ENCODE assay signal across 20 cellular contexts in the genomic region with DNA sequence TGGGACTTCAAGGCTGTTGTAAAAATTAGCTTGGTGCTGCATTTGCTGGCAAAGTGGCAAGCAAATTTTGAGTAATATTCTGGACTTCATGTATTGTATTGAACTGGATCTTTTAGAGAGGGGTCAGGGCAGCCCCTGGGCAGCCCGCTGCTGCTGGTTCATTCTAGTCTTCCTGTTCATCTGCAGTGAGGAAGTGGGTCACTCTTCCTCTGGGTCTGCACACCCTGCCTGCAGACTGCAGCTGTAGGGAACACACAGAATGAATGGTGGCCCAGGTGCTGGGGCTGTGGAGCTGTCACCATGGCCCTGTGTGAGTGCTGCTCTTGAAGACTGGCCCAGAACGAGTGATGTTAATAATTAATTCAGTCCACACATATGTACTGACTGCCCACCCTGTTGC. TPM values are rescaled to one million over a fixed set of nuclear protein-coding genes. Genes with fewer than 3 reads are reported as not detected.
DNase-seq lines count a peak whose midpoint lies in the region; ATAC-seq and TF ChIP-seq lines count a peak whose summit lies in the region.
"Had no signal": no experiment of that assay in that cellular context is flagged by ENCODE, and none has a peak within 500 bp of the region (broad histone marks: within the 10 kb centered on the region; RNA-seq: fewer than 3 reads in every experiment).

No MANE protein-coding gene starts in this region.

- H3K9me1 ChIP-seq in IMR-90 (ENCODE audit: insufficient read depth, low read length), result peaks cover 33% of the 10 kb centered on the region

- H3K4ac ChIP-seq in IMR-90 (ENCODE audit: low read depth, low read length), result no peak overlapping the region

- H3K4me2 ChIP-seq in IMR-90 (ENCODE audit: low read depth, low read length), result no peak overlapping the region
- H3K4me2 ChIP-seq: GM23338 had no signal

- no peak overlapping the region for H3K4me3 ChIP-seq in IMR-90 (ENCODE audit: insufficient read depth, low read depth, low read length)
- H3K4me3 ChIP-seq: GM23338, HAP-1 had no signal

- H2BK5ac ChIP-seq in IMR-90 (ENCODE audit: low read depth, low read length, poor library complexity, severe bottlenecking), result no peak overlapping the region

- peak overlapping the region; percentile 33 for H3K27ac Mint-ChIP-seq in type B pancreatic cell
- H3K27ac Mint-ChIP-seq in HFFc6, result no peak overlapping the region
- H3K27ac Mint-ChIP-seq: GM23338 had no signal

- no peak overlapping the region for H4K5ac ChIP-seq in IMR-90 (ENCODE audit: low read depth, low read length)

- H3K4me3 Mint-ChIP-seq in type B pancreatic cell, result no peak overlapping the region
- no peak overlapping the region for H3K4me3 Mint-ChIP-seq in HFFc6
- H3K4me3 Mint-ChIP-seq: GM23338 had no signal

- dilution Hi-C loops in IMR-90 (cut with HindIII; ENCODE audit: low sequenced_read_pairs, unreplicated experiment), result no loop called here

- H2BK15ac ChIP-seq in IMR-90 (ENCODE audit: low read depth, low read length), result no peak overlapping the region

- in situ Hi-C loops in IMR-90 (cut with MboI; ENCODE audit: low sequenced_read_pairs), result loop anchor here (10.0 to 25.0 kb wide), 2 partner anchors 76 to 199 kb away; no protein-coding TSS in a partner anchor

- no peak overlapping the region for H2BK20ac ChIP-seq in IMR-90 (ENCODE audit: low read depth, low read length)

- H4K8ac ChIP-seq in IMR-90 (ENCODE audit: low read depth in 2 of 2, low read length in 2 of 2), result no peak overlapping the region

- H3K27me3 Mint-ChIP-seq in type B pancreatic cell (peaks cover 26% of the 10 kb centered on the region), HFFc6 (ENCODE audit: insufficient read depth) (peaks cover 20% of the 10 kb centered on the region)

- H3K23ac ChIP-seq in IMR-90 (ENCODE audit: low read depth, low read length), result no peak overlapping the region

- H3K9ac ChIP-seq in IMR-90 (ENCODE audit: low read depth, low read length), result no peak overlapping the region

- no peak for ATAC-seq in IMR-90 (ENCODE audit: low read depth)
- ATAC-seq: GM23338 had no signal

- H4K91ac ChIP-seq in IMR-90 (ENCODE audit: insufficient read depth, low read depth, low read length), result no peak overlapping the region

- H3K4me1 Mint-ChIP-seq in type B pancreatic cell (ENCODE audit: unreplicated experiment) (peaks cover 41% of the 10 kb centered on the region), HFFc6 (ENCODE audit: low read depth) (peaks cover 10% of the 10 kb centered on the region)

- peaks cover 27 to 91% of the 10 kb centered on the region in 2 experiments for H3K79me1 ChIP-seq in IMR-90 (ENCODE audit: low read depth in 1 of 2, low read length in 2 of 2)

- no peaks in the 10 kb centered on the region for H3K9me3 ChIP-seq in IMR-90 (ENCODE audit: control insufficient read depth, insufficient read depth, low read length)
- H3K9me3 ChIP-seq: HAP-1 had no signal

- peaks cover 97% of the 10 kb centered on the region for H4K20me1 ChIP-seq in IMR-90 (ENCODE audit: insufficient read depth, low read length)

- no peak for TF ChIP-seq POLR2A in IMR-90 (IDR thresholded peaks at IDR 0.05; ENCODE audit: low read depth, low read length)

- no TSS peak for BruUV-seq in IMR-90 (replicated peaks; lab: Mats Ljungman, UMichigan)

- peak; percentile 46 for DNase-seq in activated CD8-positive, alpha-beta memory T cell treated with anti-CD3 and anti-CD28 coated beads for 24 hours
- no peak for DNase-seq in activated CD8-positive, alpha-beta memory T cell treated with anti-CD3 and anti-CD28 coated beads, Interleukin-2, amount 50 U/mL, for 4 hours
- DNase-seq in IMR-90 (no peak), dermis blood vessel endothelial cell (peak; percentile 60), type B pancreatic cell (ENCODE audit: extremely low spot score, unreplicated experiment) (no peak), HFFc6 (no peak)
- DNase-seq in activated naive CD4-positive, alpha-beta T cell treated with Interleukin-2 at 50 U/mL for 16 hours, result no peak
- DNase-seq in stimulated activated CD8-positive, alpha-beta memory T cell treated with anti-CD3 and anti-CD28 coated beads, Interleukin-4, amount 100 ng/mL, for 48 hours, result no peak
- DNase-seq: DMS79, MM.1S, NCI-H1048, NCI-H1436 treated with DMSO at 0.1 percent for 48 hours, NCI-H1930, NCI-H524, Right ventricle myocardium superior had no signal

- H3K27ac ChIP-seq in IMR-90 (ENCODE audit: insufficient read depth, low read length), result no peak overlapping the region
- H3K27ac ChIP-seq: 22Rv1, C4-2B had no signal

- CTCF ChIA-PET in IMR-90 (lab: Yijun Ruan, JAX), result no interaction called here

- no peak overlapping the region for H3K56ac ChIP-seq in IMR-90 (ENCODE audit: extremely low read depth, insufficient read depth, low read length)

- H3K18ac ChIP-seq in IMR-90 (ENCODE audit: low read depth, low read length), result no peak overlapping the region

- no peaks in the 10 kb centered on the region for H3K27me3 ChIP-seq in IMR-90 (ENCODE audit: control insufficient read depth, insufficient read depth, low read length)

- H3K36me3 ChIP-seq in IMR-90 (ENCODE audit: control insufficient read depth, insufficient read depth, low read length), result no peaks in the 10 kb centered on the region
- H3K36me3 ChIP-seq: HAP-1 had no signal

- intact Hi-C loops in IMR-90 (cut with micrococcal nuclease), result no loop called here

- POLR2A ChIA-PET in IMR-90 (lab: Charles Lee; ENCODE audit: unreplicated experiment), result no interaction called here

- no peak overlapping the region for H2AFZ ChIP-seq in IMR-90 (replicated peaks; ENCODE audit: low read length, poor library complexity)
- H2AFZ ChIP-seq: GM23338 had no signal

- H3K36me3 Mint-ChIP-seq in type B pancreatic cell (no peaks in the 10 kb centered on the region), HFFc6 (ENCODE audit: low read depth) (no peaks in the 10 kb centered on the region)

- no peaks in the 10 kb centered on the region for H3K9me3 Mint-ChIP-seq in type B pancreatic cell
- H3K9me3 Mint-ChIP-seq in HFFc6, result no peaks in the 10 kb centered on the region
- H3K9me3 Mint-ChIP-seq: GM23338 had no signal

- H2AK9ac ChIP-seq in IMR-90 (replicated peaks; ENCODE audit: low read depth, low read length, poor library complexity), result no peak overlapping the region

- H3K4me1 ChIP-seq in IMR-90 (ENCODE audit: control insufficient read depth, insufficient read depth, low read length), result peaks cover 21% of the 10 kb centered on the region
- H3K4me1 ChIP-seq: HAP-1 had no signal

- H3K14ac ChIP-seq in IMR-90 (replicated peaks; ENCODE audit: low read depth, low read length), result no peak overlapping the region

- no peak overlapping the region for H2BK120ac ChIP-seq in IMR-90 (ENCODE audit: low read depth, low read length)

- TF ChIP-seq CTCF in IMR-90 (conservative IDR thresholded peaks at IDR 0.05; ENCODE audit: low read depth, low read length) (no peak), type B pancreatic cell (conservative IDR thresholded peaks at IDR 0.05) (no peak), HFFc6 (IDR thresholded peaks at IDR 0.05) (no peak)

- TF ChIP-seq RAD21 in IMR-90 (IDR thresholded peaks at IDR 0.05; ENCODE audit: low read length), result no peak

- WGBS in IMR-90 (ENCODE audit: extremely low coverage in 2 of 2, insufficient read length in 1 of 2), 2 experiments, result 86% methylated on average over 1 of the region's 2 CpGs; no CpG with 5 or more reads in 1 of the 2 experiments

- 0 out of 2 replicates have a peak overlapping the region, but pooled peaks have one; percentile 30 for H2AK5ac ChIP-seq in IMR-90 (ENCODE audit: low read depth, low read length)

TF ChIP-seq in IMR-90, 13 proteins besides CTCF, POLR2A, EP300 and RAD21:
- TF ChIP-seq CEBPB (IDR thresholded peaks at IDR 0.05; ENCODE audit: low read depth, low read length) (no peak), RCOR1 (IDR thresholded peaks at IDR 0.05; ENCODE audit: insufficient replicate concordance, low read length) (no peak), SMC3 (IDR thresholded peaks at IDR 0.05; ENCODE audit: low read depth, low read length) (no peak), CHD1 (IDR thresholded peaks at IDR 0.05; ENCODE audit: low read depth, low read length) (no peak)
- TF ChIP-seq, protein P1, sequence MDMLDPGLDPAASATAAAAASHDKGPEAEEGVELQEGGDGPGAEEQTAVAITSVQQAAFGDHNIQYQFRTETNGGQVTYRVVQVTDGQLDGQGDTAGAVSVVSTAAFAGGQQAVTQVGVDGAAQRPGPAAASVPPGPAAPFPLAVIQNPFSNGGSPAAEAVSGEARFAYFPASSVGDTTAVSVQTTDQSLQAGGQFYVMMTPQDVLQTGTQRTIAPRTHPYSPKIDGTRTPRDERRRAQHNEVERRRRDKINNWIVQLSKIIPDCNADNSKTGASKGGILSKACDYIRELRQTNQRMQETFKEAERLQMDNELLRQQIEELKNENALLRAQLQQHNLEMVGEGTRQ (IDR thresholded peaks at IDR 0.05; ENCODE audit: low read depth, low read length), result no peak

RNA-seq across cellular contexts. Expression of a gene that starts 9.4 kb away (rescaled TPM):
- total RNA-seq in IMR-90 (2012; rRNA removed) (3.4 and 3.9 TPM in 2 replicates), dermis blood vessel endothelial cell (7.7 and 13.5 TPM in 2 replicates), type B pancreatic cell (ENCODE audit: low replicate concordance) (2.5 and 13.9 TPM in 2 replicates)
- 5.3 and 5.7 TPM in 2 replicates for polyA plus RNA-seq in IMR-90 (2012; rRNA removed)
- 2.9 and 5.9 TPM in 2 replicates for polyA plus RNA-seq in IMR-90 (2012; cell fraction: cytosol; rRNA removed)
- polyA plus RNA-seq in IMR-90 (2012; cell fraction: nucleus; rRNA removed; ENCODE audit: low replicate concordance), result 10.7 and 11.0 TPM in 2 replicates
- total RNA-seq in HFFc6 (2021; fragmentation: NEBNext Ultra II Directional; extraction: Animal tissue kit (Norgen Biotek cat#: 25700)), result 1 to 10 TPM; 2.4 to 4.4 (median 3.7) TPM
- total RNA-seq: OCI-LY7 had no signal

Comparison
In these comparisons a context has a peak if more than half of its experiments do, and no peak if none do; other contexts are left out.
1. DNase-seq: peak in activated CD8-positive, alpha-beta memory T cell treated with anti-CD3 and anti-CD28 coated beads for 24 hours (single experiment) and dermis blood vessel endothelial cell (single experiment); none in activated CD8-positive, alpha-beta memory T cell treated with anti-CD3 and anti-CD28 coated beads, Interleukin-2, amount 50 U/mL, for 4 hours (single experiment), IMR-90 (single experiment), type B pancreatic cell (single experiment), HFFc6 (single experiment), activated naive CD4-positive, alpha-beta T cell treated with Interleukin-2 at 50 U/mL for 16 hours (single experiment) and stimulated activated CD8-positive, alpha-beta memory T cell treated with anti-CD3 and anti-CD28 coated beads, Interleukin-4, amount 100 ng/mL, for 48 hours (single experiment).